In the genomic region with DNA sequence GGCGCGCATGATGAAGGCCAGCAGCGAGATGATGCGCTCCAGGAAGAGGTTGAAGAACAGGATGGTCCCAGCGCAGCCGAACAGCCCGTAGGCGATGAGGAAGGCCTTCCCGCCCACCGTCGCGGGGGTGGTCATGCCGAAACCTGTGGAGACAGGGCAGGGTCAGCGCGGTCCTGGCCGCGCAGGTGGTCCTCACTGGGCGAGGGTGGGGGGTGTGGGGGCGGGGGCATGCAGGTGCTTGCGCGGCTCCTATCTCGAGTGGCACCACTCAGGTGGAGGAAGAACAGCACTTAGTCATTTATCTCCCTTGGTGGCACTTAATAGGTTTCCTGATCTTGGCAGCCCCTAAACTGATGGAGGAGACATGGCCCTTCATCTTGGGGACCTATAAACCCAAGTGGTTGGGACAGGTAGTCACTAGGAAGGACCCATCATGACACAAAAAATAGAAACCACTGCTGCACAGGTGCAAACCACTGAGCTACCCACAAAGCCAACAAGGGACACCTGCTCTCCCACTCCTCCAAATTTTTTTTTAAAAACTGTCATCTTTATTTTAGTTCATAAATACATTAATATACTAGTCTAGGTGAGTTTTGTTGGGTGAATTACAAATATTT, we compare ENCODE assay signal across 8 cellular contexts. TPM values are rescaled to one million over a fixed set of nuclear protein-coding genes. Genes with fewer than 3 reads are reported as not detected.
A peak's percentile ranks its signal among the peaks of the same experiment; 100 is the strongest.
DNase-seq lines count a peak whose midpoint lies in the region; ATAC-seq and TF ChIP-seq lines count a peak whose summit lies in the region.

No MANE protein-coding gene starts in this region.

- intact Hi-C loops in adrenal gland (cut with DNase I): no loop called here

- H3K4me3 ChIP-seq in fibroblast of the aortic adventitia (ENCODE audit: low read depth, low read length): peak overlapping the region; percentile 63
- peak overlapping the region; percentile 60 for H3K4me3 ChIP-seq in thymus (ENCODE audit: low read length)
- H3K4me3 ChIP-seq in adrenal gland: peak overlapping the region in 1 of 4 donors; percentile 59

- peak overlapping the region; percentile 9 for H3K27ac Mint-ChIP-seq in T-helper 1 cell treated with Interleukin-12 subunit alpha and Interleukin-12 subunit beta and Interleukin-4 antibody, amounts not matched to agents 30 μg/mL and 1 μg/mL, for 36 hours

- ATAC-seq in GM21576 (IDR thresholded peaks at IDR 0.05; ENCODE audit: unreplicated experiment): no peak

- peaks cover 16% of the 10 kb centered on the region for H3K4me1 Mint-ChIP-seq in T-helper 1 cell treated with Interleukin-12 subunit alpha and Interleukin-12 subunit beta and Interleukin-4 antibody, amounts not matched to agents 30 μg/mL and 1 μg/mL, for 36 hours (ENCODE audit: low read depth)

- TF ChIP-seq CTCF in fibroblast of the aortic adventitia (IDR thresholded peaks at IDR 0.05; ENCODE audit: insufficient read depth, low read length) (no peak), adrenal gland (IDR thresholded peaks at IDR 0.05) (no peak)

- no peak overlapping the region for H3K27ac ChIP-seq in thymus (ENCODE audit: low read depth)
- peak overlapping the region in 1 of 5 donors; percentile 73 for H3K27ac ChIP-seq in adrenal gland

- H3K36me3 ChIP-seq in thymus (ENCODE audit: control insufficient read depth, insufficient read depth) (no peaks in the 10 kb centered on the region), adrenal gland (replicated peaks in 1 of 2) (no peaks in the 10 kb centered on the region)

- H3K4me1 ChIP-seq in thymus (ENCODE audit: control insufficient read depth, insufficient read depth, low read length) (peaks cover 8% of the 10 kb centered on the region), adrenal gland (replicated peaks in 1 of 2) (peaks cover 0 to 11% of the 10 kb centered on the region in 2 donors)

- DNase-seq in activated T-cell treated with anti-CD3 and anti-CD28 coated beads for 4 hours (peak; percentile 3), fibroblast of the aortic adventitia (ENCODE audit: low read depth) (no peak), adrenal gland (no peak), Kasumi-1 (lab: John Stamatoyannopoulos, UW) (no peak)
- DNase-seq in activated T-cell treated with anti-CD3 and anti-CD28 coated beads, Interleukin-2, amount 50 U/mL, for 1 hour: no peak

- H3K9me3 Mint-ChIP-seq in T-helper 1 cell treated with Interleukin-12 subunit alpha and Interleukin-12 subunit beta and Interleukin-4 antibody, amounts not matched to agents 30 μg/mL and 1 μg/mL, for 36 hours: no peaks in the 10 kb centered on the region

- 26% methylated on average over 22 of the region's 22 CpGs for WGBS in thymus
- WGBS in adrenal gland, 4 donors: 17 to 19% methylated on average over 22 of the region's 22 CpGs; no CpG with 5 or more reads in 2 of the 4 donors

- H3K4me3 Mint-ChIP-seq in T-helper 1 cell treated with Interleukin-12 subunit alpha and Interleukin-12 subunit beta and Interleukin-4 antibody, amounts not matched to agents 30 μg/mL and 1 μg/mL, for 36 hours: peak overlapping the region; percentile 94

- H3K9me3 ChIP-seq in thymus (ENCODE audit: control insufficient read depth): no peaks in the 10 kb centered on the region
- H3K9me3 ChIP-seq in adrenal gland (replicated peaks in 1 of 3): no peaks in the 10 kb centered on the region

- H3K27me3 ChIP-seq in thymus (ENCODE audit: control insufficient read depth, insufficient read depth) (no peaks in the 10 kb centered on the region), adrenal gland (peaks cover 7% of the 10 kb centered on the region)

- peaks cover 3% of the 10 kb centered on the region for H3K36me3 Mint-ChIP-seq in T-helper 1 cell treated with Interleukin-12 subunit alpha and Interleukin-12 subunit beta and Interleukin-4 antibody, amounts not matched to agents 30 μg/mL and 1 μg/mL, for 36 hours (ENCODE audit: low read depth)

- H3K27me3 Mint-ChIP-seq in T-helper 1 cell treated with Interleukin-12 subunit alpha and Interleukin-12 subunit beta and Interleukin-4 antibody, amounts not matched to agents 30 μg/mL and 1 μg/mL, for 36 hours (ENCODE audit: low read depth): peaks cover 11% of the 10 kb centered on the region

- no peak for TF ChIP-seq POLR2A in adrenal gland (IDR thresholded peaks at IDR 0.05)

RNA-seq across cellular contexts. Expression of gene KCNK12, which starts 49.0 kb away (rescaled TPM):
- total RNA-seq in fibroblast of the aortic adventitia (ENCODE audit: low replicate concordance): not detected in 2 replicates
- polyA plus RNA-seq in thymus: 0.14 TPM
- 1 to 10 TPM in 1 of 8 donors, under 1 TPM in 5, not detected in 2; 0.04 to 1.9 (median 0.21) TPM for total RNA-seq in adrenal gland
- under 1 TPM; 0.20 to 0.32 (median 0.30) TPM for polyA plus RNA-seq in adrenal gland
